ENCODE assay signal across 1 cellular context in genomic region chr14:35147186-35147585, GRCh38.
TF ChIP-seq lines count a peak whose summit lies in the region.

No MANE protein-coding gene starts in this region.

TF ChIP-seq in HepG2, 621 proteins besides CTCF, POLR2A, EP300 and RAD21 (continued from another document and continues in another):
- TF ChIP-seq ZBTB44 (CRISPR knock-in tag; IDR thresholded peaks at IDR 0.05) (no peak), ZNF337 (CRISPR knock-in tag; IDR thresholded peaks at IDR 0.05; ENCODE audit: borderline replicate concordance, low read depth) (no peak), RELA (CRISPR knock-in tag; IDR thresholded peaks at IDR 0.05) (no peak), HOMEZ (CRISPR knock-in tag; IDR thresholded peaks at IDR 0.05; ENCODE audit: low read depth) (no peak), ZNF788 (CRISPR knock-in tag; IDR thresholded peaks at IDR 0.05; ENCODE audit: borderline replicate concordance) (0 out of 2 replicates have a peak, but pooled peaks have one; percentile 22), ZNF224 (CRISPR knock-in tag; IDR thresholded peaks at IDR 0.05) (no peak), ZHX2 (IDR thresholded peaks at IDR 0.05; ENCODE audit: low read depth) (no peak), ZHX2 (CRISPR knock-in tag; IDR thresholded peaks at IDR 0.05; ENCODE audit: borderline replicate concordance) (no peak), GATAD1 (CRISPR knock-in tag; IDR thresholded peaks at IDR 0.05) (0 out of 2 replicates have a peak, but pooled peaks have one; percentile 2), DZIP1 (CRISPR knock-in tag; IDR thresholded peaks at IDR 0.05) (no peak), TRAFD1 (CRISPR knock-in tag; IDR thresholded peaks at IDR 0.05; ENCODE audit: borderline replicate concordance) (no peak), NFIC (IDR thresholded peaks at IDR 0.05; ENCODE audit: low read length) (no peak), ZKSCAN1 (IDR thresholded peaks at IDR 0.05; ENCODE audit: low read length) (no peak), ZNF577 (CRISPR knock-in tag; IDR thresholded peaks at IDR 0.05; ENCODE audit: borderline replicate concordance, low read depth) (no peak), ARID5B (CRISPR knock-in tag; IDR thresholded peaks at IDR 0.05) (no peak), PRMT3 (CRISPR knock-in tag; IDR thresholded peaks at IDR 0.05; ENCODE audit: borderline replicate concordance, low read depth) (no peak), SIN3B (IDR thresholded peaks at IDR 0.05; ENCODE audit: low read length) (no peak), DR1 (CRISPR knock-in tag; IDR thresholded peaks at IDR 0.05) (no peak), TEAD2 (CRISPR knock-in tag; IDR thresholded peaks at IDR 0.05) (no peak), SP2 (CRISPR knock-in tag; IDR thresholded peaks at IDR 0.05) (no peak), SOX6 (IDR thresholded peaks at IDR 0.05) (no peak), SOX6 (CRISPR knock-in tag; IDR thresholded peaks at IDR 0.05) (no peak)
- TF ChIP-seq, protein P1, sequence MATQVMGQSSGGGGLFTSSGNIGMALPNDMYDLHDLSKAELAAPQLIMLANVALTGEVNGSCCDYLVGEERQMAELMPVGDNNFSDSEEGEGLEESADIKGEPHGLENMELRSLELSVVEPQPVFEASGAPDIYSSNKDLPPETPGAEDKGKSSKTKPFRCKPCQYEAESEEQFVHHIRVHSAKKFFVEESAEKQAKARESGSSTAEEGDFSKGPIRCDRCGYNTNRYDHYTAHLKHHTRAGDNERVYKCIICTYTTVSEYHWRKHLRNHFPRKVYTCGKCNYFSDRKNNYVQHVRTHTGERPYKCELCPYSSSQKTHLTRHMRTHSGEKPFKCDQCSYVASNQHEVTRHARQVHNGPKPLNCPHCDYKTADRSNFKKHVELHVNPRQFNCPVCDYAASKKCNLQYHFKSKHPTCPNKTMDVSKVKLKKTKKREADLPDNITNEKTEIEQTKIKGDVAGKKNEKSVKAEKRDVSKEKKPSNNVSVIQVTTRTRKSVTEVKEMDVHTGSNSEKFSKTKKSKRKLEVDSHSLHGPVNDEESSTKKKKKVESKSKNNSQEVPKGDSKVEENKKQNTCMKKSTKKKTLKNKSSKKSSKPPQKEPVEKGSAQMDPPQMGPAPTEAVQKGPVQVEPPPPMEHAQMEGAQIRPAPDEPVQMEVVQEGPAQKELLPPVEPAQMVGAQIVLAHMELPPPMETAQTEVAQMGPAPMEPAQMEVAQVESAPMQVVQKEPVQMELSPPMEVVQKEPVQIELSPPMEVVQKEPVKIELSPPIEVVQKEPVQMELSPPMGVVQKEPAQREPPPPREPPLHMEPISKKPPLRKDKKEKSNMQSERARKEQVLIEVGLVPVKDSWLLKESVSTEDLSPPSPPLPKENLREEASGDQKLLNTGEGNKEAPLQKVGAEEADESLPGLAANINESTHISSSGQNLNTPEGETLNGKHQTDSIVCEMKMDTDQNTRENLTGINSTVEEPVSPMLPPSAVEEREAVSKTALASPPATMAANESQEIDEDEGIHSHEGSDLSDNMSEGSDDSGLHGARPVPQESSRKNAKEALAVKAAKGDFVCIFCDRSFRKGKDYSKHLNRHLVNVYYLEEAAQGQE (IDR thresholded peaks at IDR 0.05; ENCODE audit: borderline replicate concordance in 1 of 2, low read depth in 1 of 2, low read length in 2 of 2), result no peak
- TF ChIP-seq, protein P2, sequence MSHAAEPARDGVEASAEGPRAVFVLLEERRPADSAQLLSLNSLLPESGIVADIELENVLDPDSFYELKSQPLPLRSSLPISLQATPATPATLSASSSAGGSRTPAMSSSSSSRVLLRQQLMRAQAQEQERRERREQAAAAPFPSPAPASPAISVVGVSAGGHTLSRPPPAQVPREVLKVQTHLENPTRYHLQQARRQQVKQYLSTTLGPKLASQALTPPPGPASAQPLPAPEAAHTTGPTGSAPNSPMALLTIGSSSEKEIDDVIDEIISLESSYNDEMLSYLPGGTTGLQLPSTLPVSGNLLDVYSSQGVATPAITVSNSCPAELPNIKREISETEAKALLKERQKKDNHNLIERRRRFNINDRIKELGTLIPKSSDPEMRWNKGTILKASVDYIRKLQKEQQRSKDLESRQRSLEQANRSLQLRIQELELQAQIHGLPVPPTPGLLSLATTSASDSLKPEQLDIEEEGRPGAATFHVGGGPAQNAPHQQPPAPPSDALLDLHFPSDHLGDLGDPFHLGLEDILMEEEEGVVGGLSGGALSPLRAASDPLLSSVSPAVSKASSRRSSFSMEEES (CRISPR knock-in tag; IDR thresholded peaks at IDR 0.05), result no peak
- TF ChIP-seq, protein P3, sequence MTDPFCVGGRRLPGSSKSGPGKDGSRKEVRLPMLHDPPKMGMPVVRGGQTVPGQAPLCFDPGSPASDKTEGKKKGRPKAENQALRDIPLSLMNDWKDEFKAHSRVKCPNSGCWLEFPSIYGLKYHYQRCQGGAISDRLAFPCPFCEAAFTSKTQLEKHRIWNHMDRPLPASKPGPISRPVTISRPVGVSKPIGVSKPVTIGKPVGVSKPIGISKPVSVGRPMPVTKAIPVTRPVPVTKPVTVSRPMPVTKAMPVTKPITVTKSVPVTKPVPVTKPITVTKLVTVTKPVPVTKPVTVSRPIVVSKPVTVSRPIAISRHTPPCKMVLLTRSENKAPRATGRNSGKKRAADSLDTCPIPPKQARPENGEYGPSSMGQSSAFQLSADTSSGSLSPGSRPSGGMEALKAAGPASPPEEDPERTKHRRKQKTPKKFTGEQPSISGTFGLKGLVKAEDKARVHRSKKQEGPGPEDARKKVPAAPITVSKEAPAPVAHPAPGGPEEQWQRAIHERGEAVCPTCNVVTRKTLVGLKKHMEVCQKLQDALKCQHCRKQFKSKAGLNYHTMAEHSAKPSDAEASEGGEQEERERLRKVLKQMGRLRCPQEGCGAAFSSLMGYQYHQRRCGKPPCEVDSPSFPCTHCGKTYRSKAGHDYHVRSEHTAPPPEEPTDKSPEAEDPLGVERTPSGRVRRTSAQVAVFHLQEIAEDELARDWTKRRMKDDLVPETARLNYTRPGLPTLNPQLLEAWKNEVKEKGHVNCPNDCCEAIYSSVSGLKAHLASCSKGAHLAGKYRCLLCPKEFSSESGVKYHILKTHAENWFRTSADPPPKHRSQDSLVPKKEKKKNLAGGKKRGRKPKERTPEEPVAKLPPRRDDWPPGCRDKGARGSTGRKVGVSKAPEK (CRISPR knock-in tag; IDR thresholded peaks at IDR 0.05; ENCODE audit: borderline replicate concordance), result no peak
